Comparison of ENCODE assay signal across 24 cellular contexts in genomic region chr13:92575782-92576181, GRCh38.
"Had no signal": no experiment of that assay in that cellular context is flagged by ENCODE, and none has a peak within 500 bp of the region (broad histone marks: within the 10 kb centered on the region; RNA-seq: fewer than 3 reads in every experiment).

No MANE protein-coding gene starts in this region.

- H3K4me1 ChIP-seq: esophagus muscularis mucosa, gastroesophageal sphincter, left ventricle myocardium inferior, stomach, transverse colon had no signal

- FAIRE-seq: endometrium, keratinocyte had no signal

- H3K9me3 ChIP-seq: esophagus muscularis mucosa, gastroesophageal sphincter, neutrophil, stomach, thoracic aorta, transverse colon had no signal

- H3K27ac ChIP-seq: dorsolateral prefrontal cortex, epithelial cell of prostate, esophagus muscularis mucosa, gastroesophageal sphincter, left ventricle myocardium inferior, neutrophil, stomach, thoracic aorta, transverse colon had no signal

- DNase-seq: cortex of kidney; dorsolateral prefrontal cortex; effector CD8-positive, alpha-beta T cell; glutamatergic neuron; immature natural killer cell; left ventricle myocardium inferior; mesendoderm; naive B cell; nephron progenitor cell; stimulated activated CD4-positive, alpha-beta T cell treated with anti-CD3 and anti-CD28 coated beads, Interleukin-2, amount 100 ng/mL, for 24 hours; stimulated activated CD4-positive, alpha-beta T cell treated with anti-CD3 and anti-CD28 coated beads, Interleukin-4, amount 100 ng/mL, for 4 hours; stimulated activated naive B cell treated with anti-CD40 and anti-IgM and Interleukin-4, amounts not matched to agents 10 μg/mL and 1 μg/mL and 100 μg/mL, for 72 hours; stomach; substantia nigra; transverse colon had no signal

- H3K36me3 ChIP-seq: esophagus muscularis mucosa, gastroesophageal sphincter, left ventricle myocardium inferior, neutrophil, stomach, thoracic aorta, transverse colon had no signal

- H3K4me3 ChIP-seq: dorsolateral prefrontal cortex, esophagus muscularis mucosa, gastroesophageal sphincter, left ventricle myocardium inferior, lung, stomach, thoracic aorta, transverse colon had no signal

- H3K27me3 ChIP-seq: dorsolateral prefrontal cortex, esophagus muscularis mucosa, gastroesophageal sphincter, neutrophil, stomach, transverse colon had no signal

- ATAC-seq: gastroesophageal sphincter; sciatic nerve; stimulated activated naive B cell treated with anti-CD40 and anti-IgM and Interleukin-4, amounts not matched to agents 10 μg/mL and 1 μg/mL and 100 μg/mL, for 72 hours had no signal
